In the genomic region with DNA sequence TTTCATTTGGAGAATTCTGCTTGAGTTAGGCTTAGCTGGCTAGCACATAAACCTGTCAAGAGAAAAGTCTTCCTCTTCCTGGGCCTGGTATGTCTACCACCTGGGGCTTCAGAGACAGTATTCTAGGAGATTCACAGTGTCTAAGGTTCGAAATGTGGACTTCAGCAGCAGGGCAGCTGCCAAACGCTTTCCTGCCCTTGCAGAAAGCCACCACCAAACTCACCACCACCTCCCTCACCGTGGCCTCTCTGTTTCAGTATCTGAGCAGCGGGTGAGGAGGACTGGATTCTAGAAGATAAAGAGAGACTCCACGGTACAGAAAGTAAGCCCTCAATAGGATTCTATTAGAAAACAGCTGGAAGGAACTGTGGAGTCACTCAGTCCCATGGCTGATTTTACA, we compare ENCODE assay signal across 23 cellular contexts. TPM values are rescaled to one million over a fixed set of nuclear protein-coding genes. Genes with fewer than 3 reads are reported as not detected.
DNase-seq lines count a peak whose midpoint lies in the region; ATAC-seq and TF ChIP-seq lines count a peak whose summit lies in the region.
"Had no signal": no experiment of that assay in that cellular context is flagged by ENCODE, and none has a peak within 500 bp of the region (broad histone marks: within the 10 kb centered on the region; RNA-seq: fewer than 3 reads in every experiment).

No MANE protein-coding gene starts in this region.

- no TSS peak for BruUV-seq in Panc1 (replicated peaks; lab: Mats Ljungman, UMichigan)

- H3K4me3 Mint-ChIP-seq in GM23338 = no peak overlapping the region; the same call in 2 of the 3 replicates
- H3K4me3 Mint-ChIP-seq: activated CD8-positive, alpha-beta memory T cell treated with anti-CD3 and anti-CD28 coated beads, Interleukin-2, amount 10 ng/mL, durations not matched to agents 7 days and 5 days; activated T-helper 1 cell treated with anti-CD3 and anti-CD28 coated beads, Interleukin-12 subunit alpha, Interleukin-12 subunit beta, Interleukin-2, Interleukin-4 antibody, amounts not matched to agents 30 ng/mL and 10 ng/mL and 1 ng/mL, durations not matched to agents 14 hours and 24 hours and 36 hours; type B pancreatic cell had no signal

- H3K36me3 ChIP-seq in GM23338 (ENCODE audit: insufficient read depth) (no peaks in the 10 kb centered on the region), Panc1 (ENCODE audit: control insufficient read depth, insufficient read depth, low read length) (no peaks in the 10 kb centered on the region)
- H3K36me3 ChIP-seq: right lobe of liver had no signal

- H3K4me2 ChIP-seq in GM23338 = peak overlapping the region; percentile 55
- H3K4me2 ChIP-seq: A549 had no signal

- H3K4me1 ChIP-seq in GM23338 (ENCODE audit: insufficient read depth) (peaks cover 56% of the 10 kb centered on the region), Panc1 (ENCODE audit: control insufficient read depth, insufficient read depth, low read length) (peaks cover 39% of the 10 kb centered on the region)
- H3K4me1 ChIP-seq: right lobe of liver had no signal

- H3K27me3 Mint-ChIP-seq in GM23338 (ENCODE audit: insufficient read depth, low read depth, poor library complexity) = peaks cover 6% of the 10 kb centered on the region
- H3K27me3 Mint-ChIP-seq: activated CD8-positive, alpha-beta memory T cell treated with anti-CD3 and anti-CD28 coated beads, Interleukin-2, amount 10 ng/mL, durations not matched to agents 7 days and 5 days; type B pancreatic cell had no signal

- peak overlapping the region; percentile 34 for H2AFZ ChIP-seq in GM23338

- H3F3A ChIP-seq in GM23338 (replicated peaks; ENCODE audit: low read depth) = no peaks in the 10 kb centered on the region; the same call in 1 of the 2 replicates

- CTCF ChIA-PET in Panc1 (lab: Charles Lee) = no interaction called here

- no peaks in the 10 kb centered on the region for H3K9me3 ChIP-seq in Panc1 (ENCODE audit: control insufficient read depth, insufficient read depth, low read depth, low read length)
- H3K9me3 ChIP-seq: A549, mucosa of descending colon, right lobe of liver had no signal

- peak overlapping the region; percentile 27 for H3K27ac ChIP-seq in GM23338 (ENCODE audit: low read depth)
- peak overlapping the region; percentile 79 for H3K27ac ChIP-seq in Panc1 (ENCODE audit: low read length)
- H3K27ac ChIP-seq: A549, right lobe of liver had no signal

- TF ChIP-seq CTCF in GM23338 (conservative IDR thresholded peaks at IDR 0.05; ENCODE audit: low read depth in 2 of 2) = no peak
- TF ChIP-seq CTCF in Panc1 (IDR thresholded peaks at IDR 0.05) = no peak

- intact Hi-C loops in Panc1 (cut with micrococcal nuclease; ENCODE audit: unreplicated experiment) = no loop called here

- no peaks in the 10 kb centered on the region for H3K9me2 ChIP-seq in GM23338 (ENCODE audit: insufficient read depth)

- DNase-seq in activated CD8-positive, alpha-beta memory T cell treated with anti-CD3 and anti-CD28 coated beads, Interleukin-2, amount 50 U/mL, for 48 hours = peak; percentile 35
- DNase-seq in activated CD8-positive, alpha-beta memory T cell treated with anti-CD3 and anti-CD28 coated beads, Interleukin-2, amount 50 U/mL, for 4 hours = no peak
- DNase-seq in GM23338 (ENCODE audit: low spot score) (peak; percentile 15), Panc1 (ENCODE audit: low read depth, low spot score) (no peak), islet precursor cell (peak; percentile 50), C1 segment of cervical spinal cord (lab: John Stamatoyannopoulos, UW) (no peak), NCI-H524 treated with DMSO at 0.1 percent for 48 hours (lab: John Stamatoyannopoulos, UW) (no peak)
- DNase-seq: activated CD8-positive, alpha-beta memory T cell treated with anti-CD3 and anti-CD28 coated beads, Interleukin-2, amount 10 ng/mL, durations not matched to agents 7 days and 5 days; activated naive CD4-positive, alpha-beta T cell treated with anti-CD3 and anti-CD28 coated beads, Interleukin-2, amount 50 U/mL, for 16 hours; amniotic stem cell; DMS79; glutamatergic neuron; IMR-90; mucosa of descending colon; NCI-H2081; NK-92 treated with Interleukin-12 subunit alpha and Interleukin-12 subunit beta, amount 100 ng/mL, for 24 hours; right lobe of liver; stimulated activated CD4-positive, alpha-beta T cell treated with anti-CD3 and anti-CD28 coated beads, Interleukin-2, amount 100 ng/mL, for 48 hours; T1000 had no signal

- no peaks in the 10 kb centered on the region for H3K36me3 Mint-ChIP-seq in GM23338 (ENCODE audit: low read depth)
- H3K36me3 Mint-ChIP-seq: activated CD8-positive, alpha-beta memory T cell treated with anti-CD3 and anti-CD28 coated beads, Interleukin-2, amount 10 ng/mL, durations not matched to agents 7 days and 5 days; type B pancreatic cell had no signal

- H3K4me1 Mint-ChIP-seq in GM23338 = peaks cover 62% of the 10 kb centered on the region

- peak overlapping the region; percentile 12; the same call in 1 of the 2 replicates for H3K27ac Mint-ChIP-seq in GM23338
- H3K27ac Mint-ChIP-seq: activated CD8-positive, alpha-beta memory T cell treated with anti-CD3 and anti-CD28 coated beads, Interleukin-2, amount 10 ng/mL, durations not matched to agents 7 days and 5 days; activated T-helper 1 cell treated with anti-CD3 and anti-CD28 coated beads, Interleukin-12 subunit alpha, Interleukin-12 subunit beta, Interleukin-2, Interleukin-4 antibody, amounts not matched to agents 30 ng/mL and 10 ng/mL and 1 ng/mL, durations not matched to agents 14 hours and 24 hours and 36 hours; type B pancreatic cell had no signal

- no peaks in the 10 kb centered on the region for H3K9me3 Mint-ChIP-seq in GM23338
- H3K9me3 Mint-ChIP-seq: activated T-helper 1 cell treated with anti-CD3 and anti-CD28 coated beads, Interleukin-12 subunit alpha, Interleukin-12 subunit beta, Interleukin-2, Interleukin-4 antibody, amounts not matched to agents 30 ng/mL and 10 ng/mL and 1 ng/mL, durations not matched to agents 14 hours and 24 hours and 36 hours had no signal

- 0 out of 2 replicates have a peak overlapping the region, but pooled peaks have one; percentile 22 for H3K4me3 ChIP-seq in GM23338
- H3K4me3 ChIP-seq in Panc1 (ENCODE audit: low read depth in 2 of 2, low read length in 2 of 2) = no peak overlapping the region
- H3K4me3 ChIP-seq: A549, mucosa of descending colon, right lobe of liver had no signal

- H4K20me1 ChIP-seq in GM23338 (replicated peaks; ENCODE audit: insufficient read depth) = no peaks in the 10 kb centered on the region

- POLR2A ChIA-PET in Panc1 (lab: Charles Lee) = no interaction called here

- ATAC-seq in GM23338 = no peak; the same call in none of the 3 replicates
- ATAC-seq in Panc1 = peak; percentile 15; the same call in 1 of the 2 replicates
- no peak for ATAC-seq in HG03097 (IDR thresholded peaks at IDR 0.05; ENCODE audit: low FRiP score, unreplicated experiment)
- ATAC-seq: activated CD8-positive, alpha-beta memory T cell treated with anti-CD3 and anti-CD28 coated beads, Interleukin-2, amount 10 ng/mL, durations not matched to agents 7 days and 5 days; mucosa of descending colon had no signal

- in situ Hi-C loops in Panc1 (cut with HindIII; ENCODE audit: low pct_unique_long_range_greater_than_20kb, low sequenced_read_pairs) = no loop called here

- no peaks in the 10 kb centered on the region for H3K79me2 ChIP-seq in GM23338 (replicated peaks; ENCODE audit: insufficient read depth)

- H3K27me3 ChIP-seq in GM23338 (ENCODE audit: insufficient read depth) = no peaks in the 10 kb centered on the region
- no peaks in the 10 kb centered on the region for H3K27me3 ChIP-seq in Panc1 (ENCODE audit: control insufficient read depth, insufficient read depth, low read length)
- H3K27me3 ChIP-seq: right lobe of liver had no signal

RNA-seq across cellular contexts. Expression of gene HIVEP3, which starts 44.4 kb away (rescaled TPM):
- 0.14 and 0.39 TPM in 2 replicates for total RNA-seq in GM23338 (2014; rRNA removed; shearing (Covaris generic))
- polyA plus RNA-seq in GM23338 (2016; fragmentation: Nextera tagmentation; extraction: Ambion mirVana) = 0.24 and 0.30 TPM in 2 replicates
- 6.0 TPM for total RNA-seq in Panc1 (2021; ENCODE audit: unreplicated experiment)
- 10.1 TPM for polyA plus RNA-seq in Panc1 (2012; ENCODE audit: insufficient read length)

Comparison
In these comparisons a context has a peak if more than half of its experiments do, and no peak if none do; other contexts are left out.
1. DNase-seq: peak in activated CD8-positive, alpha-beta memory T cell treated with anti-CD3 and anti-CD28 coated beads, Interleukin-2, amount 50 U/mL, for 48 hours (single experiment), GM23338 (single experiment) and islet precursor cell (single experiment); none in activated CD8-positive, alpha-beta memory T cell treated with anti-CD3 and anti-CD28 coated beads, Interleukin-2, amount 50 U/mL, for 4 hours (single experiment), Panc1 (single experiment), C1 segment of cervical spinal cord (0 of 14) and NCI-H524 treated with DMSO at 0.1 percent for 48 hours (single experiment).